In genomic region chr12:91316825-91317224, GRCh38 we compare ENCODE assay signal across 21 cellular contexts.
A peak's percentile ranks its signal among the peaks of the same experiment; 100 is the strongest.
DNase-seq lines count a peak whose midpoint lies in the region; ATAC-seq and TF ChIP-seq lines count a peak whose summit lies in the region.
"Had no signal": no experiment of that assay in that cellular context is flagged by ENCODE, and none has a peak within 500 bp of the region (broad histone marks: within the 10 kb centered on the region; RNA-seq: fewer than 3 reads in every experiment).

No MANE protein-coding gene starts in this region.

- no peak overlapping the region for H3K9ac ChIP-seq in Karpas-422 (ENCODE audit: low read length)
- H3K9ac ChIP-seq in fibroblast of lung (ENCODE audit: insufficient read depth, low read length), result no peak overlapping the region

- H3K4me3 ChIP-seq in BJ (ENCODE audit: low read depth, low read length), result no peak overlapping the region
- no peak overlapping the region for H3K4me3 ChIP-seq in Karpas-422 (ENCODE audit: low read length)
- H3K4me3 ChIP-seq in fibroblast of lung (replicated peaks in 1 of 4; ENCODE audit: control extremely low read depth in 1 of 4, insufficient read depth in 1 of 4, low read depth in 3 of 4, low read length in 4 of 4), result no peak overlapping the region
- H3K4me3 ChIP-seq: esophagus muscularis mucosa, mucosa of descending colon, tibial nerve had no signal

- H3K27me3 Mint-ChIP-seq in nephron (ENCODE audit: low read depth), result no peaks in the 10 kb centered on the region

- H3K79me2 ChIP-seq in Karpas-422 (ENCODE audit: low read length) (no peaks in the 10 kb centered on the region), fibroblast of lung (ENCODE audit: control insufficient read depth, insufficient read depth, low read length) (no peaks in the 10 kb centered on the region)

- H3K9me2 ChIP-seq in Karpas-422 (replicated peaks; ENCODE audit: insufficient read depth, low read length), result no peaks in the 10 kb centered on the region

- H3K27ac Mint-ChIP-seq in nephron, result peak overlapping the region; percentile 70 to 87 (median 72)
- H3K27ac Mint-ChIP-seq: H9; stimulated activated naive B cell treated with anti-CD40 and anti-IgM and Interleukin-4, amounts not matched to agents 10 μg/mL and 1 μg/mL and 100 μg/mL, for 72 hours had no signal

- H4K20me1 ChIP-seq in Karpas-422 (ENCODE audit: insufficient read depth, low read depth, low read length), result no peaks in the 10 kb centered on the region
- H4K20me1 ChIP-seq in fibroblast of lung (ENCODE audit: control insufficient read depth, extremely low read depth, insufficient read depth, low read length), result no peaks in the 10 kb centered on the region

- H3K4me1 ChIP-seq in Karpas-422 (ENCODE audit: low read length) (peaks cover 28% of the 10 kb centered on the region), fibroblast of lung (ENCODE audit: control insufficient read depth, extremely low read depth, insufficient read depth, low read length) (peaks cover 10% of the 10 kb centered on the region)
- H3K4me1 ChIP-seq: esophagus muscularis mucosa had no signal

- no peaks in the 10 kb centered on the region for H3K36me3 ChIP-seq in BJ (ENCODE audit: control insufficient read depth, insufficient read depth, low read length)
- H3K36me3 ChIP-seq in Karpas-422 (ENCODE audit: insufficient read depth, low read length), result no peaks in the 10 kb centered on the region
- H3K36me3 ChIP-seq in fibroblast of lung (ENCODE audit: control insufficient read depth, insufficient read depth, low read length), result no peaks in the 10 kb centered on the region
- H3K36me3 ChIP-seq: esophagus muscularis mucosa, tibial nerve had no signal

- no peak for ATAC-seq in HG02885 (IDR thresholded peaks at IDR 0.05; ENCODE audit: poor library complexity, unreplicated experiment)
- ATAC-seq: mucosa of descending colon; stimulated activated naive B cell treated with anti-CD40 and anti-IgM and Interleukin-4, amounts not matched to agents 10 μg/mL and 1 μg/mL and 100 μg/mL, for 72 hours had no signal

- H2AFZ ChIP-seq in Karpas-422 (ENCODE audit: low read length) (no peak overlapping the region), fibroblast of lung (ENCODE audit: low read length) (no peak overlapping the region)

- no peaks in the 10 kb centered on the region for H3K36me3 Mint-ChIP-seq in nephron (ENCODE audit: low read depth)
- H3K36me3 Mint-ChIP-seq: stimulated activated naive B cell treated with anti-CD40 and anti-IgM and Interleukin-4, amounts not matched to agents 10 μg/mL and 1 μg/mL and 100 μg/mL, for 72 hours had no signal

- no peaks in the 10 kb centered on the region for H3K9me3 ChIP-seq in Karpas-422 (ENCODE audit: low read length)
- no peaks in the 10 kb centered on the region for H3K9me3 ChIP-seq in fibroblast of lung (ENCODE audit: control insufficient read depth, insufficient read depth, low read depth, low read length)
- H3K9me3 ChIP-seq: esophagus muscularis mucosa, mucosa of descending colon had no signal

- POLR2A ChIA-PET in BJ (lab: Charles Lee), result no interaction called here

- peaks cover 14% of the 10 kb centered on the region for H3K9me3 Mint-ChIP-seq in nephron

- no peak for TF ChIP-seq CTCF in BJ (IDR thresholded peaks at IDR 0.05; ENCODE audit: insufficient read depth, low read depth, low read length)
- TF ChIP-seq CTCF in fibroblast of lung (conservative IDR thresholded peaks at IDR 0.05 in 1 of 2, IDR thresholded peaks at IDR 0.05 in 1 of 2; ENCODE audit: low read depth in 1 of 2, low read length in 2 of 2), result no peak
- no peak for TF ChIP-seq CTCF in nephron (IDR thresholded peaks at IDR 0.05; ENCODE audit: unreplicated experiment in 3 of 3)

- H3K4me3 Mint-ChIP-seq in nephron, result no peak overlapping the region
- H3K4me3 Mint-ChIP-seq: H9; stimulated activated naive B cell treated with anti-CD40 and anti-IgM and Interleukin-4, amounts not matched to agents 10 μg/mL and 1 μg/mL and 100 μg/mL, for 72 hours had no signal

- H3K27ac ChIP-seq in Karpas-422 (ENCODE audit: low read length) (peak overlapping the region; percentile 38; the same call in 1 of the 2 replicates), fibroblast of lung (ENCODE audit: insufficient read depth, low read length) (no peak overlapping the region)
- H3K27ac ChIP-seq: esophagus muscularis mucosa, RWPE1 had no signal

- H3K27me3 ChIP-seq in BJ (ENCODE audit: control insufficient read depth, insufficient read depth, low read length) (no peaks in the 10 kb centered on the region), Karpas-422 (ENCODE audit: low read length) (no peaks in the 10 kb centered on the region), fibroblast of lung (ENCODE audit: control insufficient read depth, insufficient read depth, low read length) (no peaks in the 10 kb centered on the region)
- H3K27me3 ChIP-seq: esophagus muscularis mucosa, tibial nerve had no signal

- CTCF ChIA-PET in BJ (lab: Yijun Ruan, JAX), result interaction anchor here (1.3 to 1.7 kb wide), 3 partner anchors 10 to 138 kb away, joined by 3 to 10 read pairs (median 3); no protein-coding TSS in a partner anchor

- H3K4me1 Mint-ChIP-seq in nephron, result peaks cover 25% of the 10 kb centered on the region
- H3K4me1 Mint-ChIP-seq: stimulated activated naive B cell treated with anti-CD40 and anti-IgM and Interleukin-4, amounts not matched to agents 10 μg/mL and 1 μg/mL and 100 μg/mL, for 72 hours had no signal

- H3K4me2 ChIP-seq in Karpas-422 (ENCODE audit: low read depth, low read length, poor library complexity, severe bottlenecking), result no peak overlapping the region
- peak overlapping the region; percentile 51 for H3K4me2 ChIP-seq in fibroblast of lung (ENCODE audit: extremely low read depth, insufficient read depth, low read length)

- peak; percentile 48 for DNase-seq in BJ (ENCODE audit: low read depth)
- DNase-seq in Karpas-422, result no peak
- peak; percentile 45 to 66 for DNase-seq in fibroblast of lung (ENCODE audit: low read depth in 2 of 2)
- DNase-seq in central memory CD4-positive, alpha-beta T cell, result no peak
- no peak for DNase-seq in NCI-H2196 treated with DMSO at 0.1 percent for 48 hours (lab: John Stamatoyannopoulos, UW; ENCODE audit: unreplicated experiment)
- DNase-seq in NCI-H446 treated with DMSO at 0.1 percent for 48 hours (lab: John Stamatoyannopoulos, UW), result no peak
- DNase-seq: activated CD4-positive, alpha-beta T cell treated with anti-CD3 and anti-CD28 coated beads, Interleukin-2, amount 50 U/mL, for 4 hours; activated naive CD4-positive, alpha-beta T cell treated with anti-CD3 and anti-CD28 coated beads, Interleukin-2, amount 50 U/mL, for 16 hours; COR-L47; H9; KG1; mucosa of descending colon; NCI-H1048; NCI-H2029; nucleus accumbens; stimulated activated naive B cell treated with anti-CD40 and anti-IgM and Interleukin-4, amounts not matched to agents 10 μg/mL and 1 μg/mL and 100 μg/mL, for 72 hours had no signal

Comparison
In these comparisons a context has a peak if more than half of its experiments do, and no peak if none do; other contexts are left out.
1. DNase-seq: peak in BJ (single experiment) and fibroblast of lung (2 of 2); none in Karpas-422 (single experiment), central memory CD4-positive, alpha-beta T cell (single experiment), NCI-H2196 treated with DMSO at 0.1 percent for 48 hours (single experiment) and NCI-H446 treated with DMSO at 0.1 percent for 48 hours (single experiment).